ENCODE assay signal across 24 cellular contexts in genomic region chr6:46895930-46896329, GRCh38. TPM values are rescaled to one million over a fixed set of nuclear protein-coding genes. Genes with fewer than 3 reads are reported as not detected.
"Had no signal": no experiment of that assay in that cellular context is flagged by ENCODE, and none has a peak within 500 bp of the region (broad histone marks: within the 10 kb centered on the region; RNA-seq: fewer than 3 reads in every experiment).

No MANE protein-coding gene starts in this region.

- H3K4me1 ChIP-seq: pancreas had no signal

- H3K27ac ChIP-seq: esophagus squamous epithelium, neutrophil, pancreas, sigmoid colon had no signal

- H3K27ac Mint-ChIP-seq: memory B cell; natural killer cell; progenitor cell of endocrine pancreas; stimulated activated memory B cell treated with anti-CD40 and anti-IgM and Interleukin-4, amounts not matched to agents 10 μg/mL and 1 μg/mL and 100 μg/mL, for 72 hours had no signal

- H3K9me3 ChIP-seq: esophagus squamous epithelium, heart right ventricle, neutrophil, pancreas, sigmoid colon, thyroid gland had no signal

- H3K4me3 Mint-ChIP-seq: memory B cell; natural killer cell; neural crest cell; stimulated activated memory B cell treated with anti-CD40 and anti-IgM and Interleukin-4, amounts not matched to agents 10 μg/mL and 1 μg/mL and 100 μg/mL, for 72 hours had no signal

- H3K4me1 Mint-ChIP-seq: memory B cell; natural killer cell; neural crest cell; stimulated activated memory B cell treated with anti-CD40 and anti-IgM and Interleukin-4, amounts not matched to agents 10 μg/mL and 1 μg/mL and 100 μg/mL, for 72 hours had no signal

- H3K27me3 ChIP-seq: heart right ventricle, neutrophil, thyroid gland had no signal

- H3K9me3 Mint-ChIP-seq: memory B cell; natural killer cell; neural crest cell; stimulated activated memory B cell treated with anti-CD40 and anti-IgM and Interleukin-4, amounts not matched to agents 10 μg/mL and 1 μg/mL and 100 μg/mL, for 72 hours had no signal

- ATAC-seq: natural killer cell; stimulated activated memory B cell treated with anti-CD40 and anti-IgM and Interleukin-4, amounts not matched to agents 10 μg/mL and 1 μg/mL and 100 μg/mL, for 72 hours; stimulated activated naive CD8-positive, alpha-beta T cell treated with anti-CD3 and anti-CD28 coated beads, Interleukin-15, Interleukin-2, amounts not matched to agents 100 U/mL and 50 U/mL, for 24 hours had no signal

- H3K36me3 Mint-ChIP-seq: memory B cell; natural killer cell; stimulated activated memory B cell treated with anti-CD40 and anti-IgM and Interleukin-4, amounts not matched to agents 10 μg/mL and 1 μg/mL and 100 μg/mL, for 72 hours had no signal

- DNase-seq: dermis blood vessel endothelial cell; effector memory CD4-positive, alpha-beta T cell; erythroblast; esophagus squamous epithelium; foreskin melanocyte; glutamatergic neuron; heart right ventricle; hippocampal formation; natural killer cell; pancreas; sigmoid colon; stimulated activated CD4-positive, alpha-beta T cell treated with anti-CD3 and anti-CD28 coated beads, Interleukin-2, amount 100 ng/mL, for 24 hours; stimulated activated CD4-positive, alpha-beta T cell treated with anti-CD3 and anti-CD28 coated beads, Interleukin-4, amount 100 ng/mL, for 24 hours; stimulated activated naive CD8-positive, alpha-beta T cell treated with anti-CD3 and anti-CD28 coated beads, Interleukin-15, Interleukin-2, amounts not matched to agents 100 U/mL and 50 U/mL, for 24 hours; thyroid gland; trophoblast cell had no signal

- H3K4me3 ChIP-seq: coronary artery, esophagus squamous epithelium, heart right ventricle, lung, pancreas, sigmoid colon, thyroid gland had no signal

- H3K36me3 ChIP-seq: esophagus squamous epithelium, neutrophil, pancreas, sigmoid colon, thyroid gland had no signal

RNA-seq across cellular contexts. Expression of gene ADGRF5, which starts 25.8 kb away (rescaled TPM):
- total RNA-seq: mononuclear cell, natural killer cell, progenitor cell of endocrine pancreas had no signal
